In the genomic region with DNA sequence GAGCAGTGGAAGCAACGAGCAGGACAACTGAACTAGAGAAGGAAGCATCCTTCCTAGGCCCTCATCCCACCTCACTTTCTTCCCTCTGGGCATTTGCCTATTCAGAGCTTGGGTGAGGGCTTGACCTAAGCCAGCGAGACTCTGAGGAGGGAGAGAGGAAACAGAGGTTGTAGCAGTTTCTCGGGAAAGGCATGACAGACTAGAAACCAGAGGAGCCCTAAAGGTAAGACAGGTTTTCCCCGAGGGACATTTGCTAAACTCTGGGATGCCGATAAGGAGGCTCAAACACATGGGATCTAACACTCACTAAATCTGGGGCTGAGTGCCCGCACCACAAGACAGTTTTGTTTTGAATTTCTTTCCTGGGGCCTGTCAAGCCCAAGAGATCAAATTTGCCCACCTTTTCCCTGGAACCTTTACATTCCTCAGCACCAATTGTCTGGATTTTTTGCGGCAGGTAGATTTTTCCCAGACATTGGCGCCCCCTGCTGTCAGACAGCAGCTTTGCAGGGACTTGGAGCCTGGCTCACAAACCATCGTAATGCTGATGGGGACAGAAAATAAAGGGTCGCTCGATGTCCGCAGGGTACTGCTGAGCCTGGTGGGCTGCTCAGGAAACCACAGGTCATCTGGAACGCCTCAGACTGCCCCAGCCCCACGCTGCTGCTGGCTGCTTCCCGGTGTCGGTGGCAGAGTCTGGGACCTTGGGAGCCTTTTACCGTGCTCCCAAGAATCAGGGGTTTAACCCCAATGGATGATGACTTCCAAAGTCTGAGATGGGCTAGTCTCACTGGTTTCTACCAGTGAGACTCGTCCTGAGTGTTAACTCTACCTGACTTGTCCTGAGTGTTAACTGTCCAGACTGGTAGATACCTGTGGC, we compare ENCODE assay signal across 8 cellular contexts. TPM values are rescaled to one million over a fixed set of nuclear protein-coding genes. Genes with fewer than 3 reads are reported as not detected.
DNase-seq lines count a peak whose midpoint lies in the region; ATAC-seq and TF ChIP-seq lines count a peak whose summit lies in the region.

No MANE protein-coding gene starts in this region.

- H2AFZ ChIP-seq in PC-3 (ENCODE audit: low read length) (peak overlapping the region; percentile 55), smooth muscle cell (ENCODE audit: low read depth) (peak overlapping the region; percentile 78)

- H3K27me3 ChIP-seq in PC-3 (ENCODE audit: low read length) = no peaks in the 10 kb centered on the region
- H3K27me3 ChIP-seq in smooth muscle cell (ENCODE audit: low read depth) = no peaks in the 10 kb centered on the region

- POLR2A ChIA-PET in PC-3 (lab: Charles Lee; ENCODE audit: unreplicated experiment) = no interaction called here

- H3K27ac ChIP-seq in PC-3 (ENCODE audit: low read length) (no peak overlapping the region), smooth muscle cell (ENCODE audit: low read depth) (peak overlapping the region; percentile 49)

- H3K4me1 ChIP-seq in PC-3 (ENCODE audit: insufficient read depth, low read length) (peaks cover 45% of the 10 kb centered on the region), smooth muscle cell (ENCODE audit: low read depth) (no peaks in the 10 kb centered on the region)

- no peaks in the 10 kb centered on the region for H3K9me2 ChIP-seq in PC-3 (replicated peaks; ENCODE audit: low read length)

- no peak overlapping the region for H3K4me3 ChIP-seq in PC-3 (ENCODE audit: low read length)
- no peak overlapping the region for H3K4me3 ChIP-seq in smooth muscle cell

- DNase-seq in NCI-H1092 treated with DMSO at 0.1 percent for 48 hours (lab: John Stamatoyannopoulos, UW) = peak; percentile 7
- DNase-seq in NCI-H1092 (lab: John Stamatoyannopoulos, UW) = no peak
- peak; percentile 65 for DNase-seq in PC-3
- DNase-seq in activated T-helper 2 cell treated with anti-CD3 and anti-CD28 coated beads, Interferon-gamma antibody, Interleukin-2, Interleukin-4, amounts not matched to agents 10 μg/mL and 5 μg/mL and 100 μg/mL, durations not matched to agents 14 hours and 24 hours and 36 hours (ENCODE audit: low spot score) = peak; percentile 28
- peak; percentile 49 for DNase-seq in left ventricle myocardium superior
- DNase-seq in smooth muscle cell (lab: John Stamatoyannopoulos, UW; ENCODE audit: unreplicated experiment) = no peak

- H3K36me3 ChIP-seq in PC-3 (ENCODE audit: low read depth, low read length) = no peaks in the 10 kb centered on the region
- H3K36me3 ChIP-seq in smooth muscle cell (ENCODE audit: low read depth) = no peaks in the 10 kb centered on the region

- no peaks in the 10 kb centered on the region for H3K36me3 Mint-ChIP-seq in activated T-helper 2 cell treated with anti-CD3 and anti-CD28 coated beads, Interferon-gamma antibody, Interleukin-2, Interleukin-4, amounts not matched to agents 10 μg/mL and 5 μg/mL and 100 μg/mL, durations not matched to agents 14 hours and 24 hours and 36 hours (ENCODE audit: low read depth)

- H3K9ac ChIP-seq in PC-3 (ENCODE audit: low read length) (no peak overlapping the region), smooth muscle cell (ENCODE audit: low read depth) (no peak overlapping the region)

- no peaks in the 10 kb centered on the region for H3K9me3 Mint-ChIP-seq in activated T-helper 2 cell treated with anti-CD3 and anti-CD28 coated beads, Interferon-gamma antibody, Interleukin-2, Interleukin-4, amounts not matched to agents 10 μg/mL and 5 μg/mL and 100 μg/mL, durations not matched to agents 14 hours and 24 hours and 36 hours

- H3K4me3 Mint-ChIP-seq in activated T-helper 2 cell treated with anti-CD3 and anti-CD28 coated beads, Interferon-gamma antibody, Interleukin-2, Interleukin-4, amounts not matched to agents 10 μg/mL and 5 μg/mL and 100 μg/mL, durations not matched to agents 14 hours and 24 hours and 36 hours (ENCODE audit: low read depth) = no peak overlapping the region

- ATAC-seq in PC-3 (peak; percentile 35; the same call in 1 of the 2 replicates), left ventricle myocardium superior (peak; percentile 45), HG02623 (IDR thresholded peaks at IDR 0.05; ENCODE audit: unreplicated experiment) (no peak), HG03460 (IDR thresholded peaks at IDR 0.05; ENCODE audit: unreplicated experiment) (no peak)

- CTCF ChIA-PET in PC-3 (lab: Charles Lee) = interaction anchor here (0.6 kb wide), 1 partner anchor 60 kb away, joined by 3 read pairs; no protein-coding TSS in a partner anchor

- H3K27ac Mint-ChIP-seq in activated T-helper 2 cell treated with anti-CD3 and anti-CD28 coated beads, Interferon-gamma antibody, Interleukin-2, Interleukin-4, amounts not matched to agents 10 μg/mL and 5 μg/mL and 100 μg/mL, durations not matched to agents 14 hours and 24 hours and 36 hours = no peak overlapping the region

- H3F3A ChIP-seq in PC-3 (ENCODE audit: low read length, unreplicated experiment) (no peaks in the 10 kb centered on the region), smooth muscle cell (ENCODE audit: low read depth) (no peaks in the 10 kb centered on the region)

- H3K27me3 Mint-ChIP-seq in activated T-helper 2 cell treated with anti-CD3 and anti-CD28 coated beads, Interferon-gamma antibody, Interleukin-2, Interleukin-4, amounts not matched to agents 10 μg/mL and 5 μg/mL and 100 μg/mL, durations not matched to agents 14 hours and 24 hours and 36 hours (ENCODE audit: low read depth) = peaks cover 2% of the 10 kb centered on the region

- BruUV-seq in PC-3 (replicated peaks; lab: Mats Ljungman, UMichigan) = no TSS peak

- H3K4me2 ChIP-seq in PC-3 (ENCODE audit: low read length) (peak overlapping the region; percentile 45), smooth muscle cell (peak overlapping the region; percentile 67)

- H3K9me3 ChIP-seq in PC-3 (ENCODE audit: low read length) (no peaks in the 10 kb centered on the region), smooth muscle cell (replicated peaks; ENCODE audit: low read depth) (no peaks in the 10 kb centered on the region)

- TF ChIP-seq CTCF in PC-3 (conservative IDR thresholded peaks at IDR 0.05; ENCODE audit: low read depth, low read length) (peak; percentile 96), smooth muscle cell (IDR thresholded peaks at IDR 0.05; ENCODE audit: borderline replicate concordance, insufficient read depth, poor library complexity, severe bottlenecking) (peak; percentile 89)

- H3K4me1 Mint-ChIP-seq in activated T-helper 2 cell treated with anti-CD3 and anti-CD28 coated beads, Interferon-gamma antibody, Interleukin-2, Interleukin-4, amounts not matched to agents 10 μg/mL and 5 μg/mL and 100 μg/mL, durations not matched to agents 14 hours and 24 hours and 36 hours (ENCODE audit: low read depth) = peaks cover 4% of the 10 kb centered on the region

- 27% methylated on average over 18 of the region's 18 CpGs for WGBS in smooth muscle cell (ENCODE audit: low lambda C conversion rate)

- intact Hi-C loops in PC-3 (cut with micrococcal nuclease) (loop anchor here (1.0 to 2.0 kb wide), 2 partner anchors 60 to 133 kb away; no protein-coding TSS in a partner anchor), left ventricle myocardium superior (cut with micrococcal nuclease) (loop anchor here (2.0 kb wide), 1 partner anchor 134 kb away; no protein-coding TSS in a partner anchor)
- intact Hi-C loops in activated T-helper 2 cell treated with anti-CD3 and anti-CD28 coated beads, Interferon-gamma antibody, Interleukin-2, Interleukin-4, amounts not matched to agents 10 μg/mL and 5 μg/mL and 100 μg/mL, durations not matched to agents 14 hours and 24 hours and 36 hours (cut with micrococcal nuclease) = loop anchor here (1.0 kb wide), 1 partner anchor 133 kb away; no protein-coding TSS in a partner anchor

- no peaks in the 10 kb centered on the region for H4K20me1 ChIP-seq in PC-3 (ENCODE audit: low read length)
- H4K20me1 ChIP-seq in smooth muscle cell (ENCODE audit: low read depth) = no peaks in the 10 kb centered on the region

- H3K79me2 ChIP-seq in PC-3 (ENCODE audit: low read length) (no peaks in the 10 kb centered on the region), smooth muscle cell (ENCODE audit: low read depth) (no peaks in the 10 kb centered on the region)

RNA-seq across cellular contexts. Expression of a gene that starts 23.4 kb away (rescaled TPM):
- total RNA-seq in PC-3 (2014; rRNA removed) (1.3 and 1.7 TPM in 2 replicates), left ventricle myocardium superior (6.2 TPM), smooth muscle cell (10.9 and 17.4 TPM in 2 replicates)
- 0.27 and 0.76 TPM in 2 replicates for total RNA-seq in activated T-helper 2 cell treated with anti-CD3 and anti-CD28 coated beads, Interferon-gamma antibody, Interleukin-2, Interleukin-4, amounts not matched to agents 10 μg/mL and 5 μg/mL and 100 μg/mL, durations not matched to agents 14 hours and 24 hours and 36 hours
- polyA plus RNA-seq in smooth muscle cell = 13.8 and 26.9 TPM in 2 replicates

Comparison
In these comparisons a context has a peak if more than half of its experiments do, and no peak if none do; other contexts are left out.
1. DNase-seq: peak in NCI-H1092 treated with DMSO at 0.1 percent for 48 hours (single experiment), PC-3 (single experiment), activated T-helper 2 cell treated with anti-CD3 and anti-CD28 coated beads, Interferon-gamma antibody, Interleukin-2, Interleukin-4, amounts not matched to agents 10 μg/mL and 5 μg/mL and 100 μg/mL, durations not matched to agents 14 hours and 24 hours and 36 hours (single experiment) and left ventricle myocardium superior (single experiment); none in NCI-H1092 (single experiment) and smooth muscle cell (single experiment).
2. ATAC-seq: peak in PC-3 (single experiment) and left ventricle myocardium superior (single experiment); none in HG02623 (single experiment) and HG03460 (single experiment).